ENCODE assay signal across 25 cellular contexts in genomic region chr5:125233944-125234343, GRCh38.
"Had no signal": no experiment of that assay in that cellular context is flagged by ENCODE, and none has a peak within 500 bp of the region (broad histone marks: within the 10 kb centered on the region; RNA-seq: fewer than 3 reads in every experiment).

No MANE protein-coding gene starts in this region.

- H3K4me1 ChIP-seq: left lung, stomach, testis, thyroid gland, transverse colon, upper lobe of left lung, vagina had no signal

- H3K36me3 ChIP-seq: left lung, ovary, stomach, thyroid gland, transverse colon, upper lobe of left lung, vagina had no signal

- DNase-seq: hippocampal formation; immature natural killer cell; kidney; left colon; left lung; naive B cell; natural killer cell; nephron progenitor cell; ovary; right cardiac atrium; stimulated activated CD4-positive, alpha-beta T cell treated with anti-CD3 and anti-CD28 coated beads, Interleukin-12 subunit alpha, Interleukin-12 subunit beta, amount 100 ng/mL, for 4 hours; stimulated activated CD4-positive, alpha-beta T cell treated with anti-CD3 and anti-CD28 coated beads, Interleukin-15, amount 100 ng/mL, for 24 hours; stimulated activated CD4-positive, alpha-beta T cell treated with anti-CD3 and anti-CD28 coated beads, Interleukin-2, amount 100 ng/mL, for 24 hours; stimulated activated CD4-positive, alpha-beta T cell treated with anti-CD3 and anti-CD28 coated beads, Interleukin-4, amount 100 ng/mL, for 1 hour; stimulated activated naive B cell treated with anti-CD40 and anti-IgM and Interleukin-4, amounts not matched to agents 10 μg/mL and 1 μg/mL and 100 μg/mL, for 72 hours; stimulated activated naive CD8-positive, alpha-beta T cell treated with anti-CD3 and anti-CD28 coated beads, Interleukin-15, Interleukin-2, amounts not matched to agents 100 U/mL and 50 U/mL, for 24 hours; stomach; testis; thyroid gland; transverse colon; upper lobe of left lung had no signal

- H3K27ac ChIP-seq: left lung, ovary, stomach, testis, thyroid gland, transverse colon, upper lobe of left lung, vagina had no signal

- H3K4me3 ChIP-seq: left lung, lung, ovary, skin epidermis, stomach, testis, thyroid gland, transverse colon, upper lobe of left lung, vagina had no signal

- H3K9me3 ChIP-seq: left lung, ovary, stomach, testis, thyroid gland, transverse colon, upper lobe of left lung, vagina had no signal

- H3K27me3 ChIP-seq: left lung, ovary, stomach, testis, thyroid gland, transverse colon, upper lobe of left lung, vagina had no signal

- ATAC-seq: left colon; left lung; natural killer cell; right cardiac atrium; sciatic nerve; stimulated activated naive B cell treated with anti-CD40 and anti-IgM and Interleukin-4, amounts not matched to agents 10 μg/mL and 1 μg/mL and 100 μg/mL, for 72 hours; stimulated activated naive CD8-positive, alpha-beta T cell treated with anti-CD3 and anti-CD28 coated beads, Interleukin-15, Interleukin-2, amounts not matched to agents 100 U/mL and 50 U/mL, for 24 hours had no signal
